ENCODE assay signal across 8 cellular contexts in genomic region chr11:67640021-67640757, GRCh38. TPM values are rescaled to one million over a fixed set of nuclear protein-coding genes. Genes with fewer than 3 reads are reported as not detected.
DNase-seq lines count a peak whose midpoint lies in the region; ATAC-seq and TF ChIP-seq lines count a peak whose summit lies in the region.

No MANE protein-coding gene starts in this region.

- peaks cover 0 to 3% (median 0%) of the 10 kb centered on the region in 5 experiments for H3K9me3 Mint-ChIP-seq in brain

- H3K36me3 Mint-ChIP-seq in brain, result no peaks in the 10 kb centered on the region

- TF ChIP-seq CTCF in brain (conservative IDR thresholded peaks at IDR 0.05), result peak; percentile 50 to 75

- H3K4me3 Mint-ChIP-seq in brain, result no peak overlapping the region

- H3K27me3 Mint-ChIP-seq in brain, result peaks cover 1% of the 10 kb centered on the region

- H3K27ac Mint-ChIP-seq in brain, result no peak overlapping the region

- no peak for ATAC-seq in GM18907 (IDR thresholded peaks at IDR 0.05; ENCODE audit: unreplicated experiment)
- no peak for ATAC-seq in GM18517 (IDR thresholded peaks at IDR 0.05; ENCODE audit: unreplicated experiment)

- H3K4me1 Mint-ChIP-seq in brain, result peaks cover 11% of the 10 kb centered on the region

- DNase-seq in DMS153 (lab: John Stamatoyannopoulos, UW) (peak; percentile 32), HT-29 (ENCODE audit: low spot score) (peak; percentile 74), T-helper 9 cell (peak; percentile 50), islet precursor cell (peak; percentile 72)
- peak; percentile 38 for DNase-seq in stimulated activated CD4-positive, alpha-beta T cell treated with anti-CD3 and anti-CD28 coated beads, Interleukin-2, amount 100 ng/mL, for 4 hours (ENCODE audit: low read depth)

RNA-seq across cellular contexts. Expression of gene TBX10, which starts 0.6 kb away (rescaled TPM):
- 2.2 and 5.4 TPM in 2 replicates for total RNA-seq in HT-29 (2014; rRNA removed; shearing (Covaris generic))
- not detected for polyA plus RNA-seq in brain (ENCODE audit: insufficient read depth, low read depth, low replicate concordance)

RNA-seq across cellular contexts. Expression of gene ACY3, which starts 10.3 kb away (rescaled TPM):
- 2.0 and 7.3 TPM in 2 replicates for total RNA-seq in HT-29 (2014; rRNA removed; shearing (Covaris generic))
- 3.0 TPM for polyA plus RNA-seq in brain (ENCODE audit: insufficient read depth, low read depth, low replicate concordance)

RNA-seq across cellular contexts. Expression of gene NUDT8, which starts 10.5 kb away (rescaled TPM):
- total RNA-seq in HT-29 (2014; rRNA removed; shearing (Covaris generic)), result 60.0 and 72.9 TPM in 2 replicates
- 5.2 TPM for polyA plus RNA-seq in brain (ENCODE audit: insufficient read depth, low read depth, low replicate concordance)

RNA-seq across cellular contexts. Expression of gene NDUFV1, which starts 33.5 kb away (rescaled TPM):
- total RNA-seq in HT-29 (2014; rRNA removed; shearing (Covaris generic)), result 384 and 431 TPM in 2 replicates
- 237 TPM for polyA plus RNA-seq in brain (ENCODE audit: insufficient read depth, low read depth, low replicate concordance)

RNA-seq across cellular contexts. Expression of gene ALDH3B2, which starts 34.2 kb away (rescaled TPM):
- 1.1 TPM in 1 of 2 replicates, not detected in the other for total RNA-seq in HT-29 (2014; rRNA removed; shearing (Covaris generic))
- polyA plus RNA-seq in brain (ENCODE audit: insufficient read depth, low read depth, low replicate concordance), result not detected
